8 cellular contexts compared by ENCODE assay signal in the genomic region with DNA sequence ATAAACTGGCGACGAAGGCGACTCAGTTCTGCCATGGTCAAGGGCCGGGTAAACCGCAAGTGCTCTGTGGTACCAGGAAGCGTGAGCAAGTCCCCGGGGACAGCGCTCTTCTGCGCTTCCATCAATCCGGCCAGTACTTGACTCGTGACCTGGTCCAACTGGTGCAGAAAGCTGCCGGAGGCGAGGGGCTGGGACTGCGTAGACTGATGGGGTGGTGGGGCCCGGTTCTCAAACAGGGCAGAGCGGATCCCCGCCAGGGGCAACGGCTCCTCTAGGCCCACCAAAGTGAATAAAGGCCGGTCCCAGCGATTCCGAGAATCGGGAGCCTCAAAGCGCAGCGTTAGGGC. TPM values are rescaled to one million over a fixed set of nuclear protein-coding genes. Genes with fewer than 3 reads are reported as not detected.
DNase-seq lines count a peak whose midpoint lies in the region; ATAC-seq, FAIRE-seq and TF ChIP-seq lines count a peak whose summit lies in the region.

No MANE protein-coding gene starts in this region.

- no peaks in the 10 kb centered on the region for H3K27me3 Mint-ChIP-seq in chondrocyte (ENCODE audit: low read depth)

- peak; percentile 40 for ATAC-seq in HG02588 (IDR thresholded peaks at IDR 0.05; ENCODE audit: unreplicated experiment)
- peak; percentile 38 for ATAC-seq in stimulated activated effector memory CD8-positive, alpha-beta T cell treated with anti-CD3 and anti-CD28 coated beads, Interleukin-12 subunit alpha, Interleukin-12 subunit beta, amount 100 ng/mL, for 72 hours

- H3K4me3 Mint-ChIP-seq in chondrocyte (ENCODE audit: unreplicated experiment) = peak overlapping the region; percentile 88
- peak overlapping the region; percentile 87 for H3K4me3 Mint-ChIP-seq in stimulated activated effector memory CD8-positive, alpha-beta T cell treated with anti-CD3 and anti-CD28 coated beads, Interleukin-12 subunit alpha, Interleukin-12 subunit beta, amount 100 ng/mL, for 72 hours

- H3K9me3 Mint-ChIP-seq in chondrocyte (ENCODE audit: low read depth) = no peaks in the 10 kb centered on the region
- no peaks in the 10 kb centered on the region for H3K9me3 Mint-ChIP-seq in stimulated activated effector memory CD8-positive, alpha-beta T cell treated with anti-CD3 and anti-CD28 coated beads, Interleukin-12 subunit alpha, Interleukin-12 subunit beta, amount 100 ng/mL, for 72 hours

- peaks cover 3% of the 10 kb centered on the region for H3K36me3 Mint-ChIP-seq in chondrocyte (ENCODE audit: low read depth)
- H3K36me3 Mint-ChIP-seq in stimulated activated effector memory CD8-positive, alpha-beta T cell treated with anti-CD3 and anti-CD28 coated beads, Interleukin-12 subunit alpha, Interleukin-12 subunit beta, amount 100 ng/mL, for 72 hours = peaks cover 49% of the 10 kb centered on the region

- H3K4me1 Mint-ChIP-seq in chondrocyte (ENCODE audit: low read depth) = peaks cover 37% of the 10 kb centered on the region
- peaks cover 30% of the 10 kb centered on the region for H3K4me1 Mint-ChIP-seq in stimulated activated effector memory CD8-positive, alpha-beta T cell treated with anti-CD3 and anti-CD28 coated beads, Interleukin-12 subunit alpha, Interleukin-12 subunit beta, amount 100 ng/mL, for 72 hours

- peak overlapping the region; percentile 98 for H3K27ac Mint-ChIP-seq in chondrocyte (ENCODE audit: unreplicated experiment)
- peak overlapping the region; percentile 96 for H3K27ac Mint-ChIP-seq in stimulated activated effector memory CD8-positive, alpha-beta T cell treated with anti-CD3 and anti-CD28 coated beads, Interleukin-12 subunit alpha, Interleukin-12 subunit beta, amount 100 ng/mL, for 72 hours

- TF ChIP-seq CTCF in chondrocyte (IDR thresholded peaks at IDR 0.05) = no peak

- DNase-seq in NOMO-1 (lab: John Stamatoyannopoulos, UW; ENCODE audit: unreplicated experiment in 2 of 2) (peak; percentile 16 to 44), NOMO-1 treated with dmso at 0.1 percent for 144 hours (lab: John Stamatoyannopoulos, UW; ENCODE audit: unreplicated experiment) (no peak), RCC 7860 (ENCODE audit: low spot score) (peak; percentile 49), chondrocyte (ENCODE audit: low spot score) (no peak), left kidney (ENCODE audit: low read depth, low spot score) (peak; percentile 57), GM19239 (ENCODE audit: insufficient read length, low spot score) (no peak)
- peak; percentile 2 to 60 for DNase-seq in stimulated activated effector memory CD8-positive, alpha-beta T cell treated with anti-CD3 and anti-CD28 coated beads, Interleukin-12 subunit alpha, Interleukin-12 subunit beta, amount 100 ng/mL, for 72 hours (ENCODE audit: low spot score in 2 of 2)

- FAIRE-seq in RCC 7860 (lab: Jason Lieb, UNC) (no peak), GM19239 (lab: Jason Lieb, UNC) (no peak)

RNA-seq across cellular contexts. Expression of a gene that starts 0.9 kb away (rescaled TPM):
- 10.6 to 10.9 TPM (median 10.6 TPM) in 3 replicates for total RNA-seq in chondrocyte

RNA-seq across cellular contexts. Expression of a gene that starts 22.2 kb away (rescaled TPM):
- 47.5 to 55.0 TPM (median 54.8 TPM) in 3 replicates for total RNA-seq in chondrocyte

RNA-seq across cellular contexts. Expression of a gene that starts 23.3 kb away (rescaled TPM):
- 51.1 to 59.2 TPM (median 54.5 TPM) in 3 replicates for total RNA-seq in chondrocyte

RNA-seq across cellular contexts. Expression of a gene that starts 42.3 kb away (rescaled TPM):
- 15.3 to 33.9 TPM (median 32.8 TPM) in 3 replicates for total RNA-seq in chondrocyte

Comparison
In these comparisons a context has a peak if more than half of its experiments do, and no peak if none do; other contexts are left out.
1. DNase-seq: peak in NOMO-1 (2 of 2), RCC 7860 (single experiment), left kidney (single experiment) and stimulated activated effector memory CD8-positive, alpha-beta T cell treated with anti-CD3 and anti-CD28 coated beads, Interleukin-12 subunit alpha, Interleukin-12 subunit beta, amount 100 ng/mL, for 72 hours (2 of 2); none in NOMO-1 treated with dmso at 0.1 percent for 144 hours (single experiment), chondrocyte (single experiment) and GM19239 (single experiment).